Comparison of ENCODE assay signal across 8 cellular contexts in genomic region chr6:32894085-32895005, GRCh38. TPM values are rescaled to one million over a fixed set of nuclear protein-coding genes. Genes with fewer than 3 reads are reported as not detected.
DNase-seq lines count a peak whose midpoint lies in the region; ATAC-seq and TF ChIP-seq lines count a peak whose summit lies in the region.

No MANE protein-coding gene starts in this region.

- H3K9me3 Mint-ChIP-seq in activated B cell treated with CpG ODN at 0.5 μM for 24 hours, result no peaks in the 10 kb centered on the region

- peaks cover 15% of the 10 kb centered on the region for H3K36me3 Mint-ChIP-seq in activated B cell treated with CpG ODN at 0.5 μM for 24 hours (ENCODE audit: low read depth)

- DNase-seq in AG08396 (ENCODE audit: low spot score), result peak; percentile 97
- peak; percentile 89 for DNase-seq in NCI-H2227 treated with DMSO at 0.1 percent for 48 hours (lab: John Stamatoyannopoulos, UW)
- DNase-seq in activated B cell treated with CpG ODN at 0.5 μM for 24 hours, result peak; percentile 96
- peak; percentile 91 for DNase-seq in central memory CD4-positive, alpha-beta T cell
- DNase-seq in islet precursor cell, result peak; percentile 97
- DNase-seq in stimulated activated CD4-positive, alpha-beta T cell treated with anti-CD3 and anti-CD28 coated beads, Interleukin-12 subunit alpha, Interleukin-12 subunit beta, amount 100 ng/mL, for 4 hours, result peak; percentile 95

- in situ Hi-C loops in GM18951 (cut with MboI; ENCODE audit: low sequenced_read_pairs, unreplicated experiment), result no loop called here

- no peaks in the 10 kb centered on the region for H3K27me3 Mint-ChIP-seq in activated B cell treated with CpG ODN at 0.5 μM for 24 hours

- peak overlapping the region; percentile 99 for H3K4me3 Mint-ChIP-seq in activated B cell treated with CpG ODN at 0.5 μM for 24 hours

- peaks cover 70% of the 10 kb centered on the region for H3K4me1 Mint-ChIP-seq in activated B cell treated with CpG ODN at 0.5 μM for 24 hours

- CTCF ChIA-PET in activated B cell treated with CpG ODN at 0.5 μM for 24 hours (lab: Charles Lee), result interaction anchor here (0.6 to 4.8 kb wide), 17 partner anchors 8 to 354 kb away, joined by 3 to 26 read pairs (median 4); partner anchors contain the start of gene TAP2

- intact Hi-C loops in activated B cell treated with CpG ODN at 0.5 μM for 24 hours (cut with micrococcal nuclease), result loop anchor here (1.0 to 10.0 kb wide), 5 partner anchors 16 to 250 kb away; partner anchors contain the start of genes HLA-DMA and HLA-DMB

- no peak for TF ChIP-seq CTCF in activated B cell treated with CpG ODN at 0.5 μM for 24 hours (IDR thresholded peaks at IDR 0.05)

- TF ChIP-seq POLR2A in GM18951 (IDR thresholded peaks at IDR 0.05; ENCODE audit: extremely low read depth, insufficient read depth, insufficient read length), result peak; percentile 85

- POLR2A ChIA-PET in activated B cell treated with CpG ODN at 0.5 μM for 24 hours (lab: Charles Lee), result interaction anchor here (0.6 to 6.8 kb wide), 36 partner anchors 9 to 377 kb away, joined by 3 to 240 read pairs (median 6); partner anchors contain the start of genes BRD2, HLA-DMA, HLA-DMB and HLA-DPB1

- ATAC-seq in HG03175 (IDR thresholded peaks at IDR 0.05; ENCODE audit: unreplicated experiment) (peak; percentile 88), activated B cell treated with CpG ODN at 0.5 μM for 24 hours (ENCODE audit: low read depth) (peak; percentile 97)

- peak overlapping the region; percentile 97 for H3K27ac Mint-ChIP-seq in activated B cell treated with CpG ODN at 0.5 μM for 24 hours

RNA-seq across cellular contexts. Expression of gene PSMB9, which starts 40.4 kb away (rescaled TPM):
- 198 and 223 TPM in 2 replicates for total RNA-seq in activated B cell treated with CpG ODN at 0.5 μM for 24 hours

RNA-seq across cellular contexts. Expression of gene TAP1, which starts 40.8 kb away (rescaled TPM):
- 148 and 151 TPM in 2 replicates for total RNA-seq in activated B cell treated with CpG ODN at 0.5 μM for 24 hours

RNA-seq across cellular contexts. Expression of gene HLA-DMB, which starts 46.5 kb away (rescaled TPM):
- 341 and 365 TPM in 2 replicates for total RNA-seq in activated B cell treated with CpG ODN at 0.5 μM for 24 hours

RNA-seq across cellular contexts. Expression of gene PSMB8, which starts 50.5 kb away (rescaled TPM):
- total RNA-seq in activated B cell treated with CpG ODN at 0.5 μM for 24 hours, result 182 and 194 TPM in 2 replicates

RNA-seq across cellular contexts. Expression of gene TAP2, which starts 55.8 kb away (rescaled TPM):
- total RNA-seq in activated B cell treated with CpG ODN at 0.5 μM for 24 hours, result 141 and 172 TPM in 2 replicates

Comparison
In these comparisons a context has a peak if more than half of its experiments do, and no peak if none do; other contexts are left out.
1. Peak in every context shown above with its lines: DNase-seq and ATAC-seq.